Comparison of ENCODE assay signal across 26 cellular contexts in genomic region chr19:3315676-3315973, GRCh38.
"Had no signal": no experiment of that assay in that cellular context is flagged by ENCODE, and none has a peak within 500 bp of the region (broad histone marks: within the 10 kb centered on the region; RNA-seq: fewer than 3 reads in every experiment).

No MANE protein-coding gene starts in this region.

- DNase-seq: hippocampal formation; left colon; left lung; mesendoderm; naive B cell; natural killer cell; nephron progenitor cell; occipital lobe; ovary; stimulated activated CD4-positive, alpha-beta T cell treated with anti-CD3 and anti-CD28 coated beads, Interleukin-12 subunit alpha, Interleukin-12 subunit beta, amount 100 ng/mL, for 4 hours; stimulated activated CD4-positive, alpha-beta T cell treated with anti-CD3 and anti-CD28 coated beads, Interleukin-15, amount 100 ng/mL, for 24 hours; stimulated activated CD4-positive, alpha-beta T cell treated with anti-CD3 and anti-CD28 coated beads, Interleukin-2, amount 100 ng/mL, for 24 hours; stimulated activated CD4-positive, alpha-beta T cell treated with anti-CD3 and anti-CD28 coated beads, Interleukin-4, amount 100 ng/mL, for 1 hour; stimulated activated naive CD4-positive, alpha-beta T cell; tibial artery; upper lobe of right lung had no signal

- H3K9ac ChIP-seq: neural progenitor cell had no signal

- H2AFZ ChIP-seq: neural progenitor cell had no signal

- H3K4me3 ChIP-seq: left lung, lung, neural progenitor cell, ovary, right atrium auricular region, skin epidermis, suprapubic skin, thoracic aorta, tibial artery, upper lobe of right lung had no signal

- ATAC-seq: left colon, left lung, natural killer cell, sciatic nerve, upper lobe of right lung had no signal

- H3K4me2 ChIP-seq: neural progenitor cell had no signal

- H3K4me1 ChIP-seq: left lung, neural progenitor cell, right atrium auricular region, suprapubic skin, tibial artery, upper lobe of right lung had no signal

- H3K36me3 ChIP-seq: left lung, neural progenitor cell, neutrophil, ovary, right atrium auricular region, suprapubic skin, thoracic aorta, tibial artery, upper lobe of right lung had no signal

- H3K27ac ChIP-seq: left lung, neural progenitor cell, neutrophil, ovary, right atrium auricular region, skin epidermis, suprapubic skin, thoracic aorta, tibial artery, upper lobe of right lung had no signal

- H3K9me3 ChIP-seq: left lung, neutrophil, ovary, right atrium auricular region, suprapubic skin, thoracic aorta, tibial artery, upper lobe of right lung had no signal

- FAIRE-seq: keratinocyte, urothelium cell line had no signal

- H3K27me3 ChIP-seq: ovary had no signal
